Comparison of ENCODE assay signal across 11 cellular contexts in the genomic region with DNA sequence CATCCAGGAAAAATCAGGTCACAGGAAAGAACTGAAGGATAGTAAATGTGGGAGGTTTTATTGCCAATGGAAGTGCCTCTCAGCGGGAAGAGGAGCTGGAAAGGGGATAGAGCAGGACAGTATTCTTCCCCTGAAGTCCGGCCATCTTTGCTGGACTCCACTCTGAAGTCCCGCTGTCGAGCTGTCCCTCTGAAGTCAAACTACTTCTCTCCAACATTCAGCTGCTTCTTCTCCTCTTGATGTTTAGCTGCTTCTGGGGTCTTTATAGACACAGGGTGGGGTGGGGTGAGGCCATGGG.
DNase-seq lines count a peak whose midpoint lies in the region; ATAC-seq and TF ChIP-seq lines count a peak whose summit lies in the region.
"Had no signal": no experiment of that assay in that cellular context is flagged by ENCODE, and none has a peak within 500 bp of the region (broad histone marks: within the 10 kb centered on the region; RNA-seq: fewer than 3 reads in every experiment).

No MANE protein-coding gene starts in this region.

- H3K79me2 ChIP-seq in Loucy (ENCODE audit: insufficient read depth, low read length) = no peaks in the 10 kb centered on the region

- H3K36me3 Mint-ChIP-seq in memory B cell = peaks cover 4% of the 10 kb centered on the region
- peaks cover 0 to 3% of the 10 kb centered on the region in 2 donors for H3K36me3 Mint-ChIP-seq in stimulated activated naive B cell treated with anti-CD40 and anti-IgM and Interleukin-4, amounts not matched to agents 10 μg/mL and 1 μg/mL and 100 μg/mL, for 72 hours
- H3K36me3 Mint-ChIP-seq: CD4-positive, CD25-positive, alpha-beta regulatory T cell had no signal

- H3K9me3 ChIP-seq in BLaER1 treated with 17β-estradiol and CSF1 and Interleukin-3, amounts not matched to agents 10 nM and 100 nM (replicated peaks in 1 of 11) = 0 out of 22 replicates have a peak, but pooled peaks cover 0 to 3% (median 0%) of the 10 kb centered on the region in 11 experiments
- no peaks in the 10 kb centered on the region for H3K9me3 ChIP-seq in Loucy (ENCODE audit: insufficient read depth, low read depth, low read length)

- peaks cover 0 to 58% (median 18%) of the 10 kb centered on the region in 10 experiments; a peak in 11 of 20 replicates for H3K4me1 ChIP-seq in BLaER1 treated with 17β-estradiol and CSF1 and Interleukin-3, amounts not matched to agents 10 nM and 100 nM
- H3K4me1 ChIP-seq in Loucy (ENCODE audit: insufficient read depth, low read length, poor library complexity, severe bottlenecking) = no peaks in the 10 kb centered on the region

- H3K9me2 ChIP-seq in Loucy (replicated peaks; ENCODE audit: low read depth, low read length) = no peaks in the 10 kb centered on the region

- H3K4me1 Mint-ChIP-seq in memory B cell = peaks cover 11% of the 10 kb centered on the region
- H3K4me1 Mint-ChIP-seq in stimulated activated naive B cell treated with anti-CD40 and anti-IgM and Interleukin-4, amounts not matched to agents 10 μg/mL and 1 μg/mL and 100 μg/mL, for 72 hours = peaks cover 9 to 29% of the 10 kb centered on the region in 2 donors

- peak overlapping the region in 5 of 11 experiments; percentile 39 to 79 (median 52); a peak in 10 of 22 replicates for H3K4me2 ChIP-seq in BLaER1 treated with 17β-estradiol and CSF1 and Interleukin-3, amounts not matched to agents 10 nM and 100 nM
- no peak overlapping the region for H3K4me2 ChIP-seq in Loucy (ENCODE audit: low read depth, low read length, poor library complexity, severe bottlenecking)

- peak overlapping the region in 8 of 11 experiments; percentile 11 to 82 (median 66); a peak in 13 of 22 replicates for H3K27ac ChIP-seq in BLaER1 treated with 17β-estradiol and CSF1 and Interleukin-3, amounts not matched to agents 10 nM and 100 nM

- H3K36me3 ChIP-seq in BLaER1 treated with 17β-estradiol and CSF1 and Interleukin-3, amounts not matched to agents 10 nM and 100 nM = no peaks in the 10 kb centered on the region
- H3K36me3 ChIP-seq in Loucy (ENCODE audit: insufficient read depth, low read length) = no peaks in the 10 kb centered on the region

- H3K27ac Mint-ChIP-seq in memory B cell = peak overlapping the region; percentile 32
- peak overlapping the region; percentile 39 for H3K27ac Mint-ChIP-seq in stimulated activated naive B cell treated with anti-CD40 and anti-IgM and Interleukin-4, amounts not matched to agents 10 μg/mL and 1 μg/mL and 100 μg/mL, for 72 hours

- DNase-seq in memory B cell (ENCODE audit: low spot score in 2 of 2) (no peak), NCI-H1417 treated with DMSO at 0.1 percent for 48 hours (lab: John Stamatoyannopoulos, UW) (no peak), GDM1 (lab: John Stamatoyannopoulos, UW) (no peak)
- no peak for DNase-seq in stimulated activated naive B cell treated with anti-CD40 and anti-IgM and Interleukin-4, amounts not matched to agents 10 μg/mL and 1 μg/mL and 100 μg/mL, for 72 hours
- DNase-seq: DMS53, IMR-90, KG1 had no signal

- H4K20me1 ChIP-seq in BLaER1 treated with 17β-estradiol and CSF1 and Interleukin-3, amounts not matched to agents 10 nM and 100 nM = no peaks in the 10 kb centered on the region
- no peaks in the 10 kb centered on the region for H4K20me1 ChIP-seq in Loucy (ENCODE audit: insufficient read depth, low read length, poor library complexity, severe bottlenecking)

- H3F3A ChIP-seq in Loucy (ENCODE audit: low read depth) = no peaks in the 10 kb centered on the region

- peak overlapping the region; percentile 34 for H2AFZ ChIP-seq in Loucy (ENCODE audit: low read length)

- H3K4me3 ChIP-seq in BLaER1 treated with 17β-estradiol and CSF1 and Interleukin-3, amounts not matched to agents 10 nM and 100 nM = no peak overlapping the region
- no peak overlapping the region for H3K4me3 ChIP-seq in Loucy (ENCODE audit: low read length, poor library complexity, severe bottlenecking)

- TF ChIP-seq CTCF in Loucy (conservative IDR thresholded peaks at IDR 0.05; ENCODE audit: low read length) = no peak

- no peak overlapping the region for H3K4me3 Mint-ChIP-seq in memory B cell
- no peak overlapping the region for H3K4me3 Mint-ChIP-seq in stimulated activated naive B cell treated with anti-CD40 and anti-IgM and Interleukin-4, amounts not matched to agents 10 μg/mL and 1 μg/mL and 100 μg/mL, for 72 hours
- H3K4me3 Mint-ChIP-seq: CD4-positive, CD25-positive, alpha-beta regulatory T cell had no signal

- no peaks in the 10 kb centered on the region for H3K27me3 Mint-ChIP-seq in memory B cell
- H3K27me3 Mint-ChIP-seq in stimulated activated naive B cell treated with anti-CD40 and anti-IgM and Interleukin-4, amounts not matched to agents 10 μg/mL and 1 μg/mL and 100 μg/mL, for 72 hours = no peaks in the 10 kb centered on the region
- H3K27me3 Mint-ChIP-seq: CD4-positive, CD25-positive, alpha-beta regulatory T cell had no signal

- peaks cover 2% of the 10 kb centered on the region for H3K9me3 Mint-ChIP-seq in memory B cell
- H3K9me3 Mint-ChIP-seq in stimulated activated naive B cell treated with anti-CD40 and anti-IgM and Interleukin-4, amounts not matched to agents 10 μg/mL and 1 μg/mL and 100 μg/mL, for 72 hours = peaks cover 0 to 3% of the 10 kb centered on the region in 2 donors

- peak overlapping the region in 2 of 11 experiments; percentile 23 to 46; a peak in 4 of 22 replicates for H3K9ac ChIP-seq in BLaER1 treated with 17β-estradiol and CSF1 and Interleukin-3, amounts not matched to agents 10 nM and 100 nM
- H3K9ac ChIP-seq in Loucy (ENCODE audit: low read depth, low read length, poor library complexity, severe bottlenecking) = no peak overlapping the region

- H3K27me3 ChIP-seq in BLaER1 treated with 17β-estradiol and CSF1 and Interleukin-3, amounts not matched to agents 10 nM and 100 nM = no peaks in the 10 kb centered on the region
- no peaks in the 10 kb centered on the region for H3K27me3 ChIP-seq in Loucy (ENCODE audit: insufficient read depth, low read length, poor library complexity, severe bottlenecking)

- no peak for ATAC-seq in memory B cell (ENCODE audit: low read depth)
- ATAC-seq in stimulated activated naive B cell treated with anti-CD40 and anti-IgM and Interleukin-4, amounts not matched to agents 10 μg/mL and 1 μg/mL and 100 μg/mL, for 72 hours (replicated peaks) = no peak
- ATAC-seq in GM18909 (IDR thresholded peaks at IDR 0.05; ENCODE audit: poor library complexity, unreplicated experiment) = no peak
